Comparison of ENCODE assay signal across 4 cellular contexts in the genomic region with DNA sequence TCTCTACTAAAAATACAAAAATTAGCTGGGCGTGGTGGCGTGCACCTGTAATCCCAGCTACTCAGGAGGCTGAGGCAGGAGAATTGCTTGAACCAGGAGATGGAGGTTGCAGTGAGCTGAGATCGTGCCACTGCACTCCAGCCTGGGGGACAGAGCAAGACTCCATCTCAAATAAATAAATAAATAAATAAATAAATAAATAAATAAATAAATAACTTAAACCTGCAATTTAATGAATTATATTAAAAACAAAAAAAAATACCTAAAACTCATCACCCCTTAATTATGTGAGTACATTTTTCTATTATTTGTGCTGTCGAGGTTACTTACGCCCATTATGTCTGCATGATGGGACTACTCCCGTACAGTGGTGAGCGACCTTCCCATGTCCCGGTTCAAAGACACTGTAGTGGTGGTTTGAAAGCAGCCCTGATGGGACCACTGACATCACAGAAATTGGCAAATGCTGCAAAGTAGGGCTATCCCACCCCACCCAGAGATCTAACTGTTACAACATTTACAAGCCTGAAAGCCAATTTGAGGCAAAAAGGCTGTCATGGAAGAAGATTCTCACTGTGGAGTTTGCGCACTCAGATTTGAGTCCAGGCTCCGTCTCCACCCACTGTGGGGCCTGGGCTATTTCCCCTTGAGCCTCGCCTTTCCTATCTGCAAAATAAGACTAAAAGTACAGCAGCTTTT. TPM values are rescaled to one million over a fixed set of nuclear protein-coding genes. Genes with fewer than 3 reads are reported as not detected.
"Had no signal": no experiment of that assay in that cellular context is flagged by ENCODE, and none has a peak within 500 bp of the region (broad histone marks: within the 10 kb centered on the region; RNA-seq: fewer than 3 reads in every experiment).

No MANE protein-coding gene starts in this region.

RNA-seq across cellular contexts. Expression of a gene that starts 29.0 kb away (rescaled TPM):
- total RNA-seq: activated CD4-positive, alpha-beta T cell treated with anti-CD3 and anti-CD28 coated beads for 36 hours; activated CD4-positive, alpha-beta T cell treated with anti-CD3 and anti-CD28 coated beads, Interleukin-2, amount 10 ng/mL, durations not matched to agents 7 days and 5 days; activated CD8-positive, alpha-beta T cell treated with anti-CD3 and anti-CD28 coated beads, Interleukin-2, amount 10 ng/mL, durations not matched to agents 7 days and 5 days; activated naive CD8-positive, alpha-beta T cell treated with anti-CD3 and anti-CD28 coated beads, Interleukin-2, amount 10 ng/mL, durations not matched to agents 7 days and 5 days had no signal
